In the genomic region with DNA sequence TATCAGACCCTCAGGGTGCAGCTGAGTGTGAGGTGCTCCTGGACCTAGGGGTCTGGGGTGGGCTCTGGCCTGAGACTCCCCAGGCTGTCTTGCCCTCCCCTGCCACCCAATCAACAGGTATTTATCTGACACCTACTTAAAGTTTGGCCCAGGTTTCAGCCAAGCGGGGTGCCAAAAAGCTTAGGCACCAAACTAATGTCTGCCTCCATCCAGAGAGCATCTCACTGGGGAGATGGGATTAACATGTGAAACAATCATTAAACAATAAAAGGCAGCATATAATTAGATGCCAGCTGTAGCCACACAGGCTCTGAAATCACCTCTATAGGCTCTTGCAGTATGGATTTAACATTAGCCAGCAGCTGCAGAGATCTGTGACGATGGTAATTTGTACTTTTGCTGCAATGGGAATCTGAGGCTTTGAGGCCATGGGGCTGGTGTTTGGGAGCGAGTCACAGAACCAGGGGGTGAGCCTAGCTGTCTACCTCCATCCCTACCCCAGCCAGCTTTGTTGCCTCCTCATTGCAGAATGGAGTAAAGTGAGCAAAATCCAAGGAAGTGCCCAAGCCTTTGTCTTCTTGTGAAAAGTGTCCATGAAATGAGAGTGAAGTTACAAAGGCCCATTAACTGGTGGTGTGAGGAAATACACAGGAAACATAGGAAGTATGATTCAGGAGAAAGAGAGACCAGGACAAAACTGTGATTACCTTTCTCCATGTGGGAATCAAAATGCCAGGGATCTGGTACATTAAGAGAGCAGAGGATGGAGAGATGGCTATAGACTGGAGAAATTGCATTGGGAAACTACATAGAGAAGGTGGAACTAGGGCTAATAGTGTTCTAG, we compare ENCODE assay signal across 1 cellular context.
TF ChIP-seq lines count a peak whose summit lies in the region.

No MANE protein-coding gene starts in this region.

TF ChIP-seq in GM12878, 131 proteins besides CTCF, POLR2A, EP300 and RAD21:
- TF ChIP-seq, protein P1, sequence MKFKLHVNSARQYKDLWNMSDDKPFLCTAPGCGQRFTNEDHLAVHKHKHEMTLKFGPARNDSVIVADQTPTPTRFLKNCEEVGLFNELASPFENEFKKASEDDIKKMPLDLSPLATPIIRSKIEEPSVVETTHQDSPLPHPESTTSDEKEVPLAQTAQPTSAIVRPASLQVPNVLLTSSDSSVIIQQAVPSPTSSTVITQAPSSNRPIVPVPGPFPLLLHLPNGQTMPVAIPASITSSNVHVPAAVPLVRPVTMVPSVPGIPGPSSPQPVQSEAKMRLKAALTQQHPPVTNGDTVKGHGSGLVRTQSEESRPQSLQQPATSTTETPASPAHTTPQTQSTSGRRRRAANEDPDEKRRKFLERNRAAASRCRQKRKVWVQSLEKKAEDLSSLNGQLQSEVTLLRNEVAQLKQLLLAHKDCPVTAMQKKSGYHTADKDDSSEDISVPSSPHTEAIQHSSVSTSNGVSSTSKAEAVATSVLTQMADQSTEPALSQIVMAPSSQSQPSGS (IDR thresholded peaks at IDR 0.05; ENCODE audit: low read length): no peak
- TF ChIP-seq FOS (IDR thresholded peaks at IDR 0.05; ENCODE audit: borderline replicate concordance, extremely low read depth, insufficient read length): no peak
- no peak for TF ChIP-seq CHD2 (IDR thresholded peaks at IDR 0.05; ENCODE audit: borderline replicate concordance, low read depth, low read length)
- TF ChIP-seq, protein P2, sequence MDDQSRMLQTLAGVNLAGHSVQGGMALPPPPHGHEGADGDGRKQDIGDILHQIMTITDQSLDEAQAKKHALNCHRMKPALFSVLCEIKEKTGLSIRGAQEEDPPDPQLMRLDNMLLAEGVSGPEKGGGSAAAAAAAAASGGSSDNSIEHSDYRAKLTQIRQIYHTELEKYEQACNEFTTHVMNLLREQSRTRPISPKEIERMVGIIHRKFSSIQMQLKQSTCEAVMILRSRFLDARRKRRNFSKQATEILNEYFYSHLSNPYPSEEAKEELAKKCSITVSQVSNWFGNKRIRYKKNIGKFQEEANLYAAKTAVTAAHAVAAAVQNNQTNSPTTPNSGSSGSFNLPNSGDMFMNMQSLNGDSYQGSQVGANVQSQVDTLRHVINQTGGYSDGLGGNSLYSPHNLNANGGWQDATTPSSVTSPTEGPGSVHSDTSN (IDR thresholded peaks at IDR 0.05; ENCODE audit: insufficient replicate concordance, low read depth, low read length): no peak
TF ChIP-seq in GM12878: peak in this region for 0.
